In the genomic region with DNA sequence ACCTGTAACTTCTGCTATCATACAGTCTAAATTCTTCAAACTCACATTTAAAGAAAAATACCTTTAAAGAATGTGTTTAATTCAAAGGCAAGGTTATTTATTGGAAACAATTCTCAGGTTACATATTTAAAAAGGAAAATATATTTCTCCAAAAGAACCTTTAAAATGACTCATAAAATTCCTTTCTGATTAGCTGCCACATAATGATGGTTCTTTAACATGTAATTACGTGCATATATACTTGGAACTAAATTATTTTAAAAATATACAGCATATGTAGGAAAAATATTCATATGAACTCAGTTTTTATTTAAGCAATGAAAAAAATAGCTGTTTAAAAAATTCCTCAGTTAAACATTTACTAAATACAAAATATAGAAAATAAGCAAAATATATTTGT, we compare ENCODE assay signal across 22 cellular contexts.
DNase-seq lines count a peak whose midpoint lies in the region; ATAC-seq and TF ChIP-seq lines count a peak whose summit lies in the region.
"Had no signal": no experiment of that assay in that cellular context is flagged by ENCODE, and none has a peak within 500 bp of the region (broad histone marks: within the 10 kb centered on the region; RNA-seq: fewer than 3 reads in every experiment).

No MANE protein-coding gene starts in this region.

- H3K4me1 ChIP-seq in uterus, result no peaks in the 10 kb centered on the region

- H3K27ac ChIP-seq in uterus, result no peak overlapping the region
- H3K27ac ChIP-seq: ovary had no signal

- TF ChIP-seq POLR2A in GM18505 (IDR thresholded peaks at IDR 0.05; ENCODE audit: borderline replicate concordance, extremely low read depth, insufficient read depth, insufficient read length), result no peak
- TF ChIP-seq POLR2A in uterus (IDR thresholded peaks at IDR 0.05), result no peak

- intact Hi-C loops in uterus (cut with DNase I; ENCODE audit: low total_unique reads), result no loop called here

- no peaks in the 10 kb centered on the region for H3K9me3 ChIP-seq in uterus
- H3K9me3 ChIP-seq: ascending aorta, HAP-1, ovary, thoracic aorta had no signal

- no peaks in the 10 kb centered on the region for H3K36me3 ChIP-seq in uterus
- H3K36me3 ChIP-seq: ovary had no signal

- peak; percentile 32 for DNase-seq in EH (ENCODE audit: low read depth)
- DNase-seq in M059J (ENCODE audit: low read depth), result peak; percentile 3
- peak; percentile 10 for DNase-seq in dermis blood vessel endothelial cell
- DNase-seq in non-pigmented ciliary epithelial cell (ENCODE audit: low read depth), result peak; percentile 10
- DNase-seq in DMS79 treated with DMSO at 0.1 percent for 48 hours (lab: John Stamatoyannopoulos, UW), result no peak
- no peak for DNase-seq in uterus
- DNase-seq: activated CD4-positive, alpha-beta T cell treated with anti-CD3 and anti-CD28 coated beads for 1 hour; activated naive CD4-positive, alpha-beta T cell treated with anti-CD3 and anti-CD28 coated beads, Interleukin-2, amount 50 U/mL, for 16 hours; foreskin melanocyte; kidney glomerular epithelial cell; mesendoderm; naive thymus-derived CD4-positive, alpha-beta T cell; NCI-H1105 treated with DMSO at 0.1 percent for 48 hours; NCI-H510A treated with DMSO at 0.1 percent for 48 hours; ovary; stimulated activated naive B cell treated with anti-CD40 and anti-IgM and Interleukin-4, amounts not matched to agents 10 μg/mL and 1 μg/mL and 100 μg/mL, for 72 hours had no signal

- no peaks in the 10 kb centered on the region for H3K27me3 ChIP-seq in uterus
- H3K27me3 ChIP-seq: ascending aorta, ovary had no signal

- ATAC-seq in GM19397 (IDR thresholded peaks at IDR 0.05; ENCODE audit: unreplicated experiment), result no peak
- no peak for ATAC-seq in GM18505 (IDR thresholded peaks at IDR 0.05; ENCODE audit: unreplicated experiment)
- ATAC-seq: naive thymus-derived CD4-positive, alpha-beta T cell; sciatic nerve; stimulated activated naive B cell treated with anti-CD40 and anti-IgM and Interleukin-4, amounts not matched to agents 10 μg/mL and 1 μg/mL and 100 μg/mL, for 72 hours had no signal

- TF ChIP-seq CTCF in uterus (IDR thresholded peaks at IDR 0.05), result no peak

- H3K4me3 ChIP-seq in uterus, result no peak overlapping the region
- H3K4me3 ChIP-seq: ascending aorta, HAP-1, ovary, thoracic aorta had no signal

Comparison
In these comparisons a context has a peak if more than half of its experiments do, and no peak if none do; other contexts are left out.
1. DNase-seq: peak in EH (single experiment), M059J (single experiment), dermis blood vessel endothelial cell (single experiment) and non-pigmented ciliary epithelial cell (single experiment); none in DMS79 treated with DMSO at 0.1 percent for 48 hours (single experiment) and uterus (0 of 2).